14 cellular contexts compared by ENCODE assay signal in the genomic region with DNA sequence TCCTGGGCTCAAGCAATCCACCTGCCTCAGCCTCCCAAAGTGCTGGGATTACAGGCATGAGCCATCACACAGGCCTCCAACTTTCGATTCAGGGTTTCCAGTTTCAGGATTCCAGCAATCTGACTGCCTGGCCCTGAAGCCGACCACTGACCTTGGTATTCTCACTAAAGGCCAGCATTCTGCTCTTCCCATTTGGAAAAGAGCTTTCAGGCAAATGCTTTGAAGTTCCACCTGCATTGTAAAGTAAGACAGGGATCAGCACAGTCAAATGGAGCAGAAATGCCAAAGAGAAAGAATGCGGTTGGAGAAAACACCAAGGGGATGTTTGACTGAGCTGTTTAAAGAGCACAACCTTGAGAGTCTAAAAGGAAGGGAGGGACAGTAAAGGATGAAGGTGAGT.
DNase-seq lines count a peak whose midpoint lies in the region; ATAC-seq and TF ChIP-seq lines count a peak whose summit lies in the region.
"Had no signal": no experiment of that assay in that cellular context is flagged by ENCODE, and none has a peak within 500 bp of the region (broad histone marks: within the 10 kb centered on the region; RNA-seq: fewer than 3 reads in every experiment).

No MANE protein-coding gene starts in this region.

- peaks cover 18 to 21% of the 10 kb centered on the region in 2 donors for H3K4me1 Mint-ChIP-seq in natural killer cell treated with Interleukin-12 subunit alpha and Interleukin-12 subunit beta and Interleukin-15 and Interleukin-18, amount 100 ng/mL, for 72 hours (ENCODE audit: low read depth in 2 of 2)

- H3K27ac Mint-ChIP-seq in natural killer cell treated with Interleukin-12 subunit alpha and Interleukin-12 subunit beta and Interleukin-15 and Interleukin-18, amount 100 ng/mL, for 72 hours: peak overlapping the region; percentile 50 to 87
- H3K27ac Mint-ChIP-seq: nephron had no signal

- no peak for ATAC-seq in Right ventricle myocardium inferior
- ATAC-seq in natural killer cell treated with Interleukin-12 subunit alpha and Interleukin-12 subunit beta and Interleukin-15 and Interleukin-18, amount 100 ng/mL, for 72 hours: no peak
- ATAC-seq in GM18520 (IDR thresholded peaks at IDR 0.05; ENCODE audit: unreplicated experiment): no peak

- H3K27me3 ChIP-seq in left ventricle myocardium inferior (ENCODE audit: low read depth): no peaks in the 10 kb centered on the region

- TF ChIP-seq CTCF in left ventricle myocardium inferior (IDR thresholded peaks at IDR 0.05; ENCODE audit: borderline replicate concordance): no peak

- no peak overlapping the region for H3K4me3 ChIP-seq in left ventricle myocardium inferior
- H3K4me3 ChIP-seq: smooth muscle cell had no signal

- H3K27me3 Mint-ChIP-seq in natural killer cell treated with Interleukin-12 subunit alpha and Interleukin-12 subunit beta and Interleukin-15 and Interleukin-18, amount 100 ng/mL, for 72 hours: no peaks in the 10 kb centered on the region

- no peaks in the 10 kb centered on the region for H3K9me3 ChIP-seq in left ventricle myocardium inferior (replicated peaks)

- H3K36me3 Mint-ChIP-seq in natural killer cell treated with Interleukin-12 subunit alpha and Interleukin-12 subunit beta and Interleukin-15 and Interleukin-18, amount 100 ng/mL, for 72 hours: no peaks in the 10 kb centered on the region

- H3K36me3 ChIP-seq in left ventricle myocardium inferior: no peaks in the 10 kb centered on the region

- intact Hi-C loops in left ventricle myocardium inferior (cut with micrococcal nuclease) (no loop called here), Right ventricle myocardium inferior (cut with DNase I) (no loop called here)

- H3K4me1 ChIP-seq in left ventricle myocardium inferior: no peaks in the 10 kb centered on the region

- H3K9me3 Mint-ChIP-seq in natural killer cell treated with Interleukin-12 subunit alpha and Interleukin-12 subunit beta and Interleukin-15 and Interleukin-18, amount 100 ng/mL, for 72 hours: no peaks in the 10 kb centered on the region
- H3K9me3 Mint-ChIP-seq: nephron had no signal

- no peak for DNase-seq in left ventricle myocardium inferior
- no peak for DNase-seq in Right ventricle myocardium inferior (ENCODE audit: missing footprints)
- no peak for DNase-seq in caudate nucleus (lab: John Stamatoyannopoulos, UW)
- DNase-seq in natural killer cell treated with Interleukin-12 subunit alpha and Interleukin-12 subunit beta and Interleukin-15 and Interleukin-18, amount 100 ng/mL, for 72 hours (ENCODE audit: low spot score): no peak
- DNase-seq in retina: no peak
- DNase-seq in putamen (ENCODE audit: low spot score): no peak
- DNase-seq in COLO829 (ENCODE audit: low spot score): no peak
- DNase-seq: effector CD4-positive, alpha-beta T cell; foreskin melanocyte; GOT3; kidney had no signal

- H3K27ac ChIP-seq in left ventricle myocardium inferior (replicated peaks) (peak overlapping the region; percentile 48), caudate nucleus (ENCODE audit: low read depth, low read length) (peak overlapping the region; percentile 68)

- H3K4me3 Mint-ChIP-seq in natural killer cell treated with Interleukin-12 subunit alpha and Interleukin-12 subunit beta and Interleukin-15 and Interleukin-18, amount 100 ng/mL, for 72 hours: peak overlapping the region; percentile 18
- H3K4me3 Mint-ChIP-seq: nephron had no signal
